In genomic region chr15:81752149-81752942, GRCh38 we compare ENCODE assay signal across 10 cellular contexts.
DNase-seq lines count a peak whose midpoint lies in the region; ATAC-seq and TF ChIP-seq lines count a peak whose summit lies in the region.
"Had no signal": no experiment of that assay in that cellular context is flagged by ENCODE, and none has a peak within 500 bp of the region (broad histone marks: within the 10 kb centered on the region; RNA-seq: fewer than 3 reads in every experiment).

No MANE protein-coding gene starts in this region.

- peaks cover 41% of the 10 kb centered on the region for H3K4me1 Mint-ChIP-seq in endodermal cell
- peaks cover 60% of the 10 kb centered on the region for H3K4me1 Mint-ChIP-seq in nephron
- H3K4me1 Mint-ChIP-seq: activated B cell treated with CpG ODN at 0.5 μM for 24 hours had no signal

- peak overlapping the region; percentile 70 for H3K27ac ChIP-seq in endodermal cell (ENCODE audit: low read depth, low read length)

- TF ChIP-seq CTCF in endodermal cell (conservative IDR thresholded peaks at IDR 0.05) (no peak), nephron (IDR thresholded peaks at IDR 0.05; ENCODE audit: unreplicated experiment in 3 of 3) (no peak)

- H3K36me3 ChIP-seq in endodermal cell (ENCODE audit: control insufficient read depth, insufficient read depth, low read length): no peaks in the 10 kb centered on the region

- no peaks in the 10 kb centered on the region for H3K27me3 ChIP-seq in endodermal cell (ENCODE audit: control insufficient read depth, insufficient read depth, low read length, poor library complexity, severe bottlenecking)

- no peaks in the 10 kb centered on the region for H3K27me3 Mint-ChIP-seq in endodermal cell (ENCODE audit: insufficient read depth)
- peaks cover 6% of the 10 kb centered on the region for H3K27me3 Mint-ChIP-seq in nephron (ENCODE audit: low read depth)
- H3K27me3 Mint-ChIP-seq: activated B cell treated with CpG ODN at 0.5 μM for 24 hours had no signal

- H3K36me3 Mint-ChIP-seq in endodermal cell (ENCODE audit: low read depth) (peaks cover 5% of the 10 kb centered on the region), nephron (ENCODE audit: low read depth) (no peaks in the 10 kb centered on the region)

- H3K4me1 ChIP-seq in endodermal cell (ENCODE audit: control insufficient read depth, insufficient read depth, low read length): peaks cover 10% of the 10 kb centered on the region

- 85 to 89% methylated on average over 2 to 5 of the region's 5 CpGs for WGBS in endodermal cell (ENCODE audit: insufficient coverage in 1 of 2, insufficient read length in 1 of 2), 2 experiments

- no peak overlapping the region for H3K4me3 Mint-ChIP-seq in endodermal cell
- H3K4me3 Mint-ChIP-seq in nephron: peak overlapping the region in 1 of 3 experiments; percentile 17
- H3K4me3 Mint-ChIP-seq: activated B cell treated with CpG ODN at 0.5 μM for 24 hours, neural crest cell had no signal

- H3K9ac ChIP-seq in endodermal cell (ENCODE audit: extremely low read depth, low read length, poor library complexity, severe bottlenecking): no peak overlapping the region

- ATAC-seq in GM18907 (IDR thresholded peaks at IDR 0.05; ENCODE audit: unreplicated experiment) (no peak), HG03354 (IDR thresholded peaks at IDR 0.05; ENCODE audit: poor library complexity, severe bottlenecking, unreplicated experiment) (no peak)

- H3K27ac Mint-ChIP-seq in endodermal cell (no peak overlapping the region), nephron (peak overlapping the region; percentile 43 to 87 (median 82))
- H3K27ac Mint-ChIP-seq: activated B cell treated with CpG ODN at 0.5 μM for 24 hours had no signal

- H3K9me3 ChIP-seq in endodermal cell (ENCODE audit: control insufficient read depth, low read length): no peaks in the 10 kb centered on the region

- no peak overlapping the region for H3K4me3 ChIP-seq in endodermal cell (ENCODE audit: low read length)

- no peaks in the 10 kb centered on the region for H3K9me3 Mint-ChIP-seq in endodermal cell
- H3K9me3 Mint-ChIP-seq in nephron: no peaks in the 10 kb centered on the region
- H3K9me3 Mint-ChIP-seq: activated B cell treated with CpG ODN at 0.5 μM for 24 hours, neural crest cell had no signal

- peak; percentile 13 for DNase-seq in EL
- DNase-seq in NCI-H524 (lab: John Stamatoyannopoulos, UW): peak; percentile 99 to 100
- peak; percentile 37 for DNase-seq in endodermal cell
- no peak for DNase-seq in NOMO-1 (lab: John Stamatoyannopoulos, UW; ENCODE audit: unreplicated experiment in 2 of 2)
- DNase-seq in activated effector memory CD4-positive, alpha-beta T cell treated with anti-CD3 and anti-CD28 coated beads, Interleukin-2, amount 50 U/mL, for 16 hours: no peak
- DNase-seq: activated B cell treated with CpG ODN at 0.5 μM for 24 hours had no signal

Comparison
In these comparisons a context has a peak if more than half of its experiments do, and no peak if none do; other contexts are left out.
1. DNase-seq: peak in EL (single experiment), NCI-H524 (2 of 2) and endodermal cell (single experiment); none in NOMO-1 (0 of 2) and activated effector memory CD4-positive, alpha-beta T cell treated with anti-CD3 and anti-CD28 coated beads, Interleukin-2, amount 50 U/mL, for 16 hours (single experiment).